30 cellular contexts compared by ENCODE assay signal in the genomic region with DNA sequence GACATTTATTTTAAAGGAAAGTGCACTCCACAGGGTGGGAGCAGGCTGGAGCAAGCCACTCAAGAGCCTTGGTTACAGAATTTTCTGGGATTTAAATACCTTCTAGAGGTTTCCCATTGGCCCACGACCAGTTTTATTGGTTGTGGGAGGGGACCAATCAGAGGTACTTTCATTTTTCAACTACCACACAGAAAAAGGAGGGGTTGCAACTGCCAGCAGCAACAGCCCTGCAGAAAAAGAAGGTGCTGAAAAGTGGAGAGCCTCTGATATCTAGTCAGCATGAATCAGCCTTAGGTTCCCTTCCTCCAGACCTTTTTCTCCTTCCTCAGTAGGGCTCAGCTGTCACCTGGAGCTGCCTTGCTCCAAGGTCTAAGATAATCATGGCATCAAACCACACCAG. TPM values are rescaled to one million over a fixed set of nuclear protein-coding genes. Genes with fewer than 3 reads are reported as not detected.
DNase-seq lines count a peak whose midpoint lies in the region; ATAC-seq and TF ChIP-seq lines count a peak whose summit lies in the region.
"Had no signal": no experiment of that assay in that cellular context is flagged by ENCODE, and none has a peak within 500 bp of the region (broad histone marks: within the 10 kb centered on the region; RNA-seq: fewer than 3 reads in every experiment).

No MANE protein-coding gene starts in this region.

- no peaks in the 10 kb centered on the region for H3K4me1 Mint-ChIP-seq in MCF 10A (ENCODE audit: insufficient read depth, unreplicated experiment)
- H3K4me1 Mint-ChIP-seq in activated CD8-positive, alpha-beta T cell treated with anti-CD3 and anti-CD28 coated beads, Interleukin-2, amount 10 ng/mL, durations not matched to agents 7 days and 5 days (ENCODE audit: low read depth) = no peaks in the 10 kb centered on the region

- POLR2A ChIA-PET in MCF 10A (lab: Yijun Ruan, JAX) = no interaction called here
- POLR2A ChIA-PET in activated CD8-positive, alpha-beta T cell treated with anti-CD3 and anti-CD28 coated beads, Interleukin-2, amount 10 ng/mL, durations not matched to agents 7 days and 5 days (lab: Charles Lee) = no interaction called here

- no peak for TF ChIP-seq CTCF in MCF 10A (IDR thresholded peaks at IDR 0.05; ENCODE audit: unreplicated experiment)
- no peak for TF ChIP-seq CTCF in mammary epithelial cell (conservative IDR thresholded peaks at IDR 0.05 in 1 of 2, IDR thresholded peaks at IDR 0.05 in 1 of 2; ENCODE audit: extremely low read depth in 1 of 2, insufficient read depth in 1 of 2, low read depth in 1 of 2, low read length in 2 of 2)
- TF ChIP-seq CTCF in NB4 (IDR thresholded peaks at IDR 0.05; ENCODE audit: low read depth, low read length) = no peak

- no peaks in the 10 kb centered on the region for H3K9me3 ChIP-seq in mammary epithelial cell (replicated peaks; ENCODE audit: insufficient read depth, low read length)
- H3K9me3 ChIP-seq: tibial artery had no signal

- H3K36me3 Mint-ChIP-seq in MCF 10A (ENCODE audit: insufficient read depth, unreplicated experiment) = no peaks in the 10 kb centered on the region
- H3K36me3 Mint-ChIP-seq in activated CD8-positive, alpha-beta T cell treated with anti-CD3 and anti-CD28 coated beads, Interleukin-2, amount 10 ng/mL, durations not matched to agents 7 days and 5 days (ENCODE audit: low read depth) = no peaks in the 10 kb centered on the region
- H3K36me3 Mint-ChIP-seq: natural killer cell treated with Interleukin-12 subunit alpha and Interleukin-12 subunit beta and Interleukin-15 and Interleukin-18, amount 100 ng/mL, for 72 hours had no signal

- TF ChIP-seq POLR2A in NB4 (IDR thresholded peaks at IDR 0.05; ENCODE audit: extremely low read depth, insufficient read length) = no peak

- no peaks in the 10 kb centered on the region for H3K79me2 ChIP-seq in mammary epithelial cell (ENCODE audit: insufficient read depth, low read length)

- intact Hi-C loops in MCF 10A (cut with micrococcal nuclease) (no loop called here), mammary epithelial cell (cut with micrococcal nuclease) (no loop called here)

- peaks cover 4% of the 10 kb centered on the region for H3K27me3 ChIP-seq in mammary epithelial cell (ENCODE audit: insufficient read depth, low read length)

- no peak overlapping the region for H3K4me3 ChIP-seq in mammary epithelial cell (replicated peaks in 1 of 3; ENCODE audit: insufficient read depth in 1 of 3, low read depth in 2 of 3, low read length in 3 of 3)
- no peak overlapping the region for H3K4me3 ChIP-seq in NB4 (ENCODE audit: low read depth, low read length)
- H3K4me3 ChIP-seq: K562, lung, tibial artery had no signal

- dilution Hi-C loops in mammary epithelial cell (cut with HindIII; ENCODE audit: low sequenced_read_pairs) = no loop called here

- no peaks in the 10 kb centered on the region for H3K4me1 ChIP-seq in mammary epithelial cell (ENCODE audit: insufficient read depth, low read length)
- H3K4me1 ChIP-seq: tibial artery had no signal

- WGBS in mammary epithelial cell (ENCODE audit: low coverage, missing lambda C conversion rate) = 0% methylated on average over 1 of the region's 1 CpG

- H3K9me3 Mint-ChIP-seq in MCF 10A (ENCODE audit: unreplicated experiment) = no peaks in the 10 kb centered on the region
- no peaks in the 10 kb centered on the region for H3K9me3 Mint-ChIP-seq in activated CD8-positive, alpha-beta T cell treated with anti-CD3 and anti-CD28 coated beads, Interleukin-2, amount 10 ng/mL, durations not matched to agents 7 days and 5 days (ENCODE audit: insufficient read depth)
- H3K9me3 Mint-ChIP-seq: HFFc6; natural killer cell treated with Interleukin-12 subunit alpha and Interleukin-12 subunit beta and Interleukin-15 and Interleukin-18, amount 100 ng/mL, for 72 hours had no signal

- H3K4me2 ChIP-seq in mammary epithelial cell (ENCODE audit: insufficient read depth, low read depth, low read length) = no peak overlapping the region

- ATAC-seq in HG03520 (IDR thresholded peaks at IDR 0.05; ENCODE audit: unreplicated experiment) (no peak), GM18498 (IDR thresholded peaks at IDR 0.05; ENCODE audit: unreplicated experiment) (no peak)
- no peak for ATAC-seq in activated CD8-positive, alpha-beta T cell treated with anti-CD3 and anti-CD28 coated beads, Interleukin-2, amount 10 ng/mL, durations not matched to agents 7 days and 5 days
- ATAC-seq: K562; left cardiac atrium; natural killer cell treated with Interleukin-12 subunit alpha and Interleukin-12 subunit beta and Interleukin-15 and Interleukin-18, amount 100 ng/mL, for 72 hours; PC-3; T-helper 17 cell had no signal

- no peak overlapping the region for H3K27ac Mint-ChIP-seq in MCF 10A (ENCODE audit: low read depth, unreplicated experiment)
- H3K27ac Mint-ChIP-seq in activated CD8-positive, alpha-beta T cell treated with anti-CD3 and anti-CD28 coated beads, Interleukin-2, amount 10 ng/mL, durations not matched to agents 7 days and 5 days = no peak overlapping the region
- H3K27ac Mint-ChIP-seq: HFFc6; natural killer cell treated with Interleukin-12 subunit alpha and Interleukin-12 subunit beta and Interleukin-15 and Interleukin-18, amount 100 ng/mL, for 72 hours had no signal

- peaks cover 10% of the 10 kb centered on the region for H3K27me3 Mint-ChIP-seq in MCF 10A (ENCODE audit: insufficient read depth, unreplicated experiment)
- peaks cover 20% of the 10 kb centered on the region for H3K27me3 Mint-ChIP-seq in activated CD8-positive, alpha-beta T cell treated with anti-CD3 and anti-CD28 coated beads, Interleukin-2, amount 10 ng/mL, durations not matched to agents 7 days and 5 days (ENCODE audit: low read depth)

- in situ Hi-C loops in mammary epithelial cell (cut with MboI; ENCODE audit: low sequenced_read_pairs in 2 of 2) = no loop called here

- H4K20me1 ChIP-seq in mammary epithelial cell (ENCODE audit: insufficient read depth, low read length) = no peaks in the 10 kb centered on the region

- H3K36me3 ChIP-seq in mammary epithelial cell (ENCODE audit: insufficient read depth, low read length) = no peaks in the 10 kb centered on the region
- H3K36me3 ChIP-seq: tibial artery had no signal

- no TSS peak for BruUV-seq in MCF 10A (replicated peaks; lab: Mats Ljungman, UMichigan)
- BruUV-seq in mammary epithelial cell (replicated peaks; lab: Mats Ljungman, UMichigan) = no TSS peak

- no peak overlapping the region for H3K27ac ChIP-seq in mammary epithelial cell (ENCODE audit: insufficient read depth, low read depth, low read length)
- H3K27ac ChIP-seq: epithelial cell of prostate, tibial artery had no signal

- H3K4me3 Mint-ChIP-seq in MCF 10A (ENCODE audit: unreplicated experiment) = no peak overlapping the region
- H3K4me3 Mint-ChIP-seq in activated CD8-positive, alpha-beta T cell treated with anti-CD3 and anti-CD28 coated beads, Interleukin-2, amount 10 ng/mL, durations not matched to agents 7 days and 5 days = no peak overlapping the region
- H3K4me3 Mint-ChIP-seq: HFFc6; natural killer cell treated with Interleukin-12 subunit alpha and Interleukin-12 subunit beta and Interleukin-15 and Interleukin-18, amount 100 ng/mL, for 72 hours; T-helper 17 cell had no signal

- DNase-seq in MCF 10A (ENCODE audit: unreplicated experiment) (peak; percentile 6), mammary epithelial cell (no peak), NB4 (ENCODE audit: low read depth) (peak; percentile 33), OCI-M1 (lab: John Stamatoyannopoulos, UW) (peak; percentile 68)
- no peak for DNase-seq in activated CD8-positive, alpha-beta T cell treated with anti-CD3 and anti-CD28 coated beads, Interleukin-2, amount 10 ng/mL, durations not matched to agents 7 days and 5 days
- DNase-seq: activated CD4-positive, alpha-beta T cell treated with anti-CD3 and anti-CD28 coated beads, Interleukin-2, amount 50 U/mL, for 48 hours; activated CD4-positive, CD25-positive, alpha-beta regulatory T cell treated with anti-CD3 and anti-CD28 coated beads, Interleukin-2, amount 50 U/mL, for 72 hours; activated naive CD4-positive, alpha-beta T cell treated with Interleukin-2 at 50 U/mL for 16 hours; C1 segment of cervical spinal cord; caudate nucleus; cortex of kidney; effector memory CD4-positive, alpha-beta T cell; GOT3; HFFc6; hypothalamus; left cardiac atrium; NCI-H187; NCI-H345; PC-3; stimulated activated CD4-positive, alpha-beta T cell treated with anti-CD3 and anti-CD28 coated beads, Interleukin-4, amount 100 ng/mL, for 24 hours; T-helper 17 cell; tibial artery had no signal

- H2AFZ ChIP-seq in mammary epithelial cell (ENCODE audit: low read depth, low read length) = no peak overlapping the region

- no peak overlapping the region for H3K9ac ChIP-seq in mammary epithelial cell (ENCODE audit: insufficient read depth, low read length)

- CTCF ChIA-PET in MCF 10A (lab: Yijun Ruan, JAX) = no interaction called here
- CTCF ChIA-PET in mammary epithelial cell (lab: Charles Lee; ENCODE audit: low non-redundant PET) = no interaction called here
- CTCF ChIA-PET in activated CD8-positive, alpha-beta T cell treated with anti-CD3 and anti-CD28 coated beads, Interleukin-2, amount 10 ng/mL, durations not matched to agents 7 days and 5 days (lab: Charles Lee) = interaction anchor here (0.7 kb wide), 1 partner anchor 423 kb away, joined by 3 read pairs; no protein-coding TSS in a partner anchor

RNA-seq across cellular contexts. Expression of gene SIX3, which starts 38.7 kb away (rescaled TPM):
- total RNA-seq in MCF 10A (2022) (not detected in 2 replicates), mammary epithelial cell (not detected)
- polyA plus RNA-seq in mammary epithelial cell = not detected
- not detected for polyA minus RNA-seq in mammary epithelial cell
- total RNA-seq in activated CD8-positive, alpha-beta T cell treated with anti-CD3 and anti-CD28 coated beads, Interleukin-2, amount 10 ng/mL, durations not matched to agents 7 days and 5 days = under 1 TPM in 1 of 2 experiments, not detected in 1; 0.10 TPM
- total RNA-seq: HFFc6; K562; left cardiac atrium; mucosa of gallbladder; natural killer cell treated with Interleukin-12 subunit alpha and Interleukin-12 subunit beta and Interleukin-15 and Interleukin-18, amount 100 ng/mL, for 72 hours; osteocyte; T-helper 17 cell had no signal
- polyA plus RNA-seq: K562 had no signal

Comparison
In these comparisons a context has a peak if more than half of its experiments do, and no peak if none do; other contexts are left out.
1. DNase-seq: peak in MCF 10A (single experiment), NB4 (single experiment) and OCI-M1 (single experiment); none in mammary epithelial cell (single experiment) and activated CD8-positive, alpha-beta T cell treated with anti-CD3 and anti-CD28 coated beads, Interleukin-2, amount 10 ng/mL, durations not matched to agents 7 days and 5 days (single experiment).